In genomic region chr18:35059280-35059927, GRCh38 we compare ENCODE assay signal across 17 cellular contexts. TPM values are rescaled to one million over a fixed set of nuclear protein-coding genes. Genes with fewer than 3 reads are reported as not detected.
DNase-seq lines count a peak whose midpoint lies in the region; ATAC-seq and TF ChIP-seq lines count a peak whose summit lies in the region.
"Had no signal": no experiment of that assay in that cellular context is flagged by ENCODE, and none has a peak within 500 bp of the region (broad histone marks: within the 10 kb centered on the region; RNA-seq: fewer than 3 reads in every experiment).

No MANE protein-coding gene starts in this region.

- H3K9ac ChIP-seq in skeletal muscle tissue (ENCODE audit: low read depth in 1 of 3, low read length in 3 of 3), result peak overlapping the region in 1 of 3 donors; percentile 46

- H3K27me3 Mint-ChIP-seq in osteocyte (ENCODE audit: unreplicated experiment), result no peaks in the 10 kb centered on the region

- TF ChIP-seq CTCF in heart right ventricle (IDR thresholded peaks at IDR 0.05) (no peak), osteocyte (IDR thresholded peaks at IDR 0.05) (no peak)

- DNase-seq in DMS53 (lab: John Stamatoyannopoulos, UW), result peak; percentile 32
- no peak for DNase-seq in DMS53 treated with DMSO at 0.1 percent for 48 hours (lab: John Stamatoyannopoulos, UW; ENCODE audit: unreplicated experiment)
- DNase-seq in NCI-H748 treated with DMSO at 0.1 percent for 48 hours (lab: John Stamatoyannopoulos, UW), result peak; percentile 77
- DNase-seq in heart right ventricle, result no peak
- no peak for DNase-seq in osteocyte (ENCODE audit: extremely low spot score, unreplicated experiment)
- no peak for DNase-seq in NCI-H345 (lab: John Stamatoyannopoulos, UW)
- DNase-seq: activated CD4-positive, CD25-positive, alpha-beta regulatory T cell treated with anti-CD3 and anti-CD28 coated beads, Interleukin-2, amount 50 U/mL, for 72 hours; activated CD8-positive, alpha-beta memory T cell treated with anti-CD3 and anti-CD28 coated beads for 24 hours; head of caudate nucleus; RPMI8226; spleen; stimulated activated CD4-positive, alpha-beta T cell treated with anti-CD3 and anti-CD28 coated beads, Interleukin-4, amount 100 ng/mL, for 4 hours had no signal

- H3K36me3 ChIP-seq in heart right ventricle (no peaks in the 10 kb centered on the region), skeletal muscle tissue (ENCODE audit: control insufficient read depth in 3 of 3, insufficient read depth in 3 of 3, low read length in 3 of 3) (no peaks in the 10 kb centered on the region)
- H3K36me3 ChIP-seq: spleen had no signal

- no peak overlapping the region for H3K4me3 ChIP-seq in heart right ventricle
- H3K4me3 ChIP-seq in skeletal muscle tissue (ENCODE audit: low read length in 3 of 3), result peak overlapping the region; percentile 4 to 34 (median 31)
- H3K4me3 ChIP-seq: mucosa of descending colon, spleen had no signal

- no peak overlapping the region for H3K27ac Mint-ChIP-seq in osteocyte (ENCODE audit: unreplicated experiment)

- H3K9me3 ChIP-seq in heart right ventricle (no peaks in the 10 kb centered on the region), skeletal muscle tissue (ENCODE audit: control insufficient read depth in 3 of 3, low read length in 3 of 3) (no peaks in the 10 kb centered on the region)
- H3K9me3 ChIP-seq: mucosa of descending colon, spleen had no signal

- H3K4me3 Mint-ChIP-seq in osteocyte (ENCODE audit: unreplicated experiment), result no peak overlapping the region

- H3K27ac ChIP-seq in heart right ventricle (peak overlapping the region in 5 of 10 donors; percentile 1 to 66 (median 41)), skeletal muscle tissue (ENCODE audit: low read depth, low read length) (peak overlapping the region; percentile 61)
- H3K27ac ChIP-seq: 22Rv1, spleen had no signal

- H3K27me3 ChIP-seq in heart right ventricle, result no peaks in the 10 kb centered on the region
- no peaks in the 10 kb centered on the region for H3K27me3 ChIP-seq in skeletal muscle tissue (ENCODE audit: control insufficient read depth in 3 of 3, insufficient read depth in 3 of 3, low read length in 3 of 3)
- H3K27me3 ChIP-seq: spleen had no signal

- no peaks in the 10 kb centered on the region for H3K9me3 Mint-ChIP-seq in osteocyte (ENCODE audit: unreplicated experiment)
- H3K9me3 Mint-ChIP-seq: activated naive CD4-positive, alpha-beta T cell treated with anti-CD3 and anti-CD28 coated beads, Interleukin-2, amount 50 U/mL, for 72 hours had no signal

- 60 to 73% methylated on average over 5 of the region's 5 CpGs for WGBS in heart right ventricle, 2 donors

- peaks cover 10 to 86% (median 46%) of the 10 kb centered on the region in 9 donors for H3K4me1 ChIP-seq in heart right ventricle
- H3K4me1 ChIP-seq in skeletal muscle tissue (ENCODE audit: control insufficient read depth in 3 of 3, insufficient read depth in 3 of 3, low read length in 3 of 3), result peaks cover 15 to 31% (median 18%) of the 10 kb centered on the region in 3 donors

- ATAC-seq in heart right ventricle (peak in 6 of 8 donors; percentile 31 to 73 (median 58)), GM21786 (IDR thresholded peaks at IDR 0.05; ENCODE audit: unreplicated experiment) (no peak)
- ATAC-seq: activated naive CD4-positive, alpha-beta T cell treated with anti-CD3 and anti-CD28 coated beads, Interleukin-2, amount 50 U/mL, for 72 hours had no signal

- intact Hi-C loops in heart right ventricle (cut with DNase I), result no loop called here

- peaks cover 4% of the 10 kb centered on the region for H3K36me3 Mint-ChIP-seq in osteocyte (ENCODE audit: unreplicated experiment)
- H3K36me3 Mint-ChIP-seq: activated naive CD4-positive, alpha-beta T cell treated with anti-CD3 and anti-CD28 coated beads, Interleukin-2, amount 50 U/mL, for 72 hours had no signal

- peaks cover 39% of the 10 kb centered on the region for H3K4me1 Mint-ChIP-seq in osteocyte (ENCODE audit: unreplicated experiment)

RNA-seq across cellular contexts. Expression of gene MAPRE2, which starts 18.2 kb away (rescaled TPM):
- total RNA-seq in heart right ventricle (100 to 1,000 TPM in 8 of 10 donors, 10 to 100 TPM in 2; 63.9 to 211 (median 137) TPM), skeletal muscle tissue (9.4 TPM), osteocyte (49.8 and 50.0 TPM in 2 replicates)
- 10 to 100 TPM; 31.7 to 71.1 TPM for polyA plus RNA-seq in heart right ventricle

Comparison
In these comparisons a context has a peak if more than half of its experiments do, and no peak if none do; other contexts are left out.
1. DNase-seq: peak in DMS53 (single experiment) and NCI-H748 treated with DMSO at 0.1 percent for 48 hours (single experiment); none in DMS53 treated with DMSO at 0.1 percent for 48 hours (single experiment), heart right ventricle (0 of 2), osteocyte (single experiment) and NCI-H345 (single experiment).
2. H3K4me3 ChIP-seq: peak in skeletal muscle tissue (3 of 3); none in heart right ventricle (0 of 10).